ENCODE assay signal across 21 cellular contexts in genomic region chr7:141544831-141545230, GRCh38.
"Had no signal": no experiment of that assay in that cellular context is flagged by ENCODE, and none has a peak within 500 bp of the region (broad histone marks: within the 10 kb centered on the region; RNA-seq: fewer than 3 reads in every experiment).

No MANE protein-coding gene starts in this region.

- H3K36me3 ChIP-seq: colonic mucosa, neutrophil, right lobe of liver, stomach, thoracic aorta, transverse colon had no signal

- H3K27ac ChIP-seq: colonic mucosa, foreskin keratinocyte, neutrophil, psoas muscle, right lobe of liver, stomach, thoracic aorta, transverse colon had no signal

- H3K9me3 Mint-ChIP-seq: naive thymus-derived CD4-positive, alpha-beta T cell; nephron progenitor cell; stimulated activated effector memory CD8-positive, alpha-beta T cell treated with anti-CD3 and anti-CD28 coated beads, Interleukin-12 subunit alpha, Interleukin-12 subunit beta, amount 100 ng/mL, for 72 hours had no signal

- FAIRE-seq: endothelial cell of umbilical vein, islet of Langerhans had no signal

- H3K4me3 ChIP-seq: colonic mucosa, psoas muscle, right lobe of liver, stomach, thoracic aorta, transverse colon had no signal

- H3K9me3 ChIP-seq: colonic mucosa, neutrophil, psoas muscle, right lobe of liver, stomach, thoracic aorta, transverse colon had no signal

- H3K4me1 ChIP-seq: colonic mucosa, foreskin keratinocyte, psoas muscle, right lobe of liver, transverse colon had no signal

- H3K4me1 Mint-ChIP-seq: nephron progenitor cell; stimulated activated effector memory CD8-positive, alpha-beta T cell treated with anti-CD3 and anti-CD28 coated beads, Interleukin-12 subunit alpha, Interleukin-12 subunit beta, amount 100 ng/mL, for 72 hours had no signal

- H3K4me3 Mint-ChIP-seq: naive thymus-derived CD4-positive, alpha-beta T cell; nephron progenitor cell; stimulated activated effector memory CD8-positive, alpha-beta T cell treated with anti-CD3 and anti-CD28 coated beads, Interleukin-12 subunit alpha, Interleukin-12 subunit beta, amount 100 ng/mL, for 72 hours had no signal

- DNase-seq: colonic mucosa; dermis blood vessel endothelial cell; erythroblast; foreskin keratinocyte; mammary epithelial cell; naive thymus-derived CD4-positive, alpha-beta T cell; nephron progenitor cell; psoas muscle; retina; right lobe of liver; stimulated activated CD4-positive, alpha-beta T cell treated with anti-CD3 and anti-CD28 coated beads, Interleukin-4, amount 100 ng/mL, for 1 hour; stimulated activated CD8-positive, alpha-beta memory T cell treated with anti-CD3 and anti-CD28 coated beads, Interleukin-4, amount 100 ng/mL, for 48 hours; stomach; substantia nigra; transverse colon had no signal

- H3K27me3 ChIP-seq: colonic mucosa, foreskin keratinocyte, right lobe of liver, stomach, transverse colon had no signal

- H3K36me3 Mint-ChIP-seq: stimulated activated effector memory CD8-positive, alpha-beta T cell treated with anti-CD3 and anti-CD28 coated beads, Interleukin-12 subunit alpha, Interleukin-12 subunit beta, amount 100 ng/mL, for 72 hours had no signal

- H3K27ac Mint-ChIP-seq: naive thymus-derived CD4-positive, alpha-beta T cell; nephron progenitor cell; stimulated activated effector memory CD8-positive, alpha-beta T cell treated with anti-CD3 and anti-CD28 coated beads, Interleukin-12 subunit alpha, Interleukin-12 subunit beta, amount 100 ng/mL, for 72 hours had no signal

- ATAC-seq: foreskin keratinocyte; left lobe of liver; naive thymus-derived CD4-positive, alpha-beta T cell; psoas muscle; right lobe of liver; stimulated activated effector memory CD8-positive, alpha-beta T cell treated with anti-CD3 and anti-CD28 coated beads, Interleukin-12 subunit alpha, Interleukin-12 subunit beta, amount 100 ng/mL, for 72 hours had no signal
